ENCODE assay signal across 8 cellular contexts in genomic region chr17:17959520-17960361, GRCh38. TPM values are rescaled to one million over a fixed set of nuclear protein-coding genes. Genes with fewer than 3 reads are reported as not detected.
DNase-seq lines count a peak whose midpoint lies in the region; ATAC-seq and TF ChIP-seq lines count a peak whose summit lies in the region.

No MANE protein-coding gene starts in this region.

- no peak overlapping the region for H3K4me3 ChIP-seq in HEK293 (ENCODE audit: low read depth, low read length)
- peak overlapping the region in 1 of 2 donors; percentile 7 for H3K4me3 ChIP-seq in right atrium auricular region

- H3K4me1 Mint-ChIP-seq in activated CD8-positive, alpha-beta T cell treated with anti-CD3 and anti-CD28 coated beads, Interleukin-2, amount 10 ng/mL, durations not matched to agents 7 days and 5 days (ENCODE audit: low read depth): peaks cover 67% of the 10 kb centered on the region

- no peaks in the 10 kb centered on the region for H3K27me3 Mint-ChIP-seq in activated CD8-positive, alpha-beta T cell treated with anti-CD3 and anti-CD28 coated beads, Interleukin-2, amount 10 ng/mL, durations not matched to agents 7 days and 5 days (ENCODE audit: low read depth)

- CTCF ChIA-PET in HEK293 (lab: Yijun Ruan, JAX): interaction anchor here (0.6 to 2.5 kb wide), 7 partner anchors 13 to 228 kb away, joined by 3 to 11 read pairs (median 4); partner anchors contain the start of genes DRC3 and TOM1L2
- CTCF ChIA-PET in activated CD8-positive, alpha-beta T cell treated with anti-CD3 and anti-CD28 coated beads, Interleukin-2, amount 10 ng/mL, durations not matched to agents 7 days and 5 days (lab: Charles Lee): interaction anchor here (0.7 to 1.6 kb wide), 8 partner anchors 10 to 110 kb away, joined by 3 to 6 read pairs (median 4); partner anchors contain the start of genes DRC3 and TOM1L2

- H3K36me3 ChIP-seq in HEK293 (ENCODE audit: control insufficient read depth in 2 of 2, insufficient read depth in 1 of 2, low read length in 2 of 2) (peaks cover 0 to 2% of the 10 kb centered on the region in 2 experiments; a peak in 2 of 3 replicates), right atrium auricular region (no peaks in the 10 kb centered on the region)

- peak overlapping the region; percentile 98 for H3K27ac Mint-ChIP-seq in activated CD8-positive, alpha-beta T cell treated with anti-CD3 and anti-CD28 coated beads, Interleukin-2, amount 10 ng/mL, durations not matched to agents 7 days and 5 days

- H3K36me3 Mint-ChIP-seq in activated CD8-positive, alpha-beta T cell treated with anti-CD3 and anti-CD28 coated beads, Interleukin-2, amount 10 ng/mL, durations not matched to agents 7 days and 5 days (ENCODE audit: low read depth): peaks cover 27% of the 10 kb centered on the region

- in situ Hi-C loops in G401 (cut with HindIII; ENCODE audit: low sequenced_read_pairs): no loop called here

- H3K27ac ChIP-seq in HEK293 (ENCODE audit: extremely low read depth, low read depth, low read length) (peak overlapping the region; percentile 81), right atrium auricular region (peak overlapping the region; percentile 54 to 70)

- no peaks in the 10 kb centered on the region for H3K9me3 ChIP-seq in HEK293 (ENCODE audit: control insufficient read depth, insufficient read depth, low read depth, low read length)
- no peaks in the 10 kb centered on the region for H3K9me3 ChIP-seq in right atrium auricular region

- H3K4me1 ChIP-seq in HEK293 (ENCODE audit: control insufficient read depth, insufficient read depth, low read length) (peaks cover 32% of the 10 kb centered on the region), right atrium auricular region (peaks cover 0 to 58% of the 10 kb centered on the region in 2 donors)

- peak overlapping the region; percentile 75 for H3K4me3 Mint-ChIP-seq in activated CD8-positive, alpha-beta T cell treated with anti-CD3 and anti-CD28 coated beads, Interleukin-2, amount 10 ng/mL, durations not matched to agents 7 days and 5 days

- peaks cover 3% of the 10 kb centered on the region for H3K9me3 Mint-ChIP-seq in activated CD8-positive, alpha-beta T cell treated with anti-CD3 and anti-CD28 coated beads, Interleukin-2, amount 10 ng/mL, durations not matched to agents 7 days and 5 days (ENCODE audit: insufficient read depth)

- POLR2A ChIA-PET in HEK293 (lab: Yijun Ruan, JAX): interaction anchor here (1.0 to 2.0 kb wide), 2 partner anchors 13 to 24 kb away, joined by 3 to 16 read pairs; partner anchors contain the start of genes DRC3 and TOM1L2
- POLR2A ChIA-PET in activated CD8-positive, alpha-beta T cell treated with anti-CD3 and anti-CD28 coated beads, Interleukin-2, amount 10 ng/mL, durations not matched to agents 7 days and 5 days (lab: Charles Lee): interaction anchor here (0.7 to 1.6 kb wide), 9 partner anchors 9 to 169 kb away, joined by 3 to 9 read pairs (median 3); partner anchors contain the start of genes DRC3 and TOM1L2

- ATAC-seq in activated CD8-positive, alpha-beta T cell treated with anti-CD3 and anti-CD28 coated beads, Interleukin-2, amount 10 ng/mL, durations not matched to agents 7 days and 5 days: peak; percentile 76
- ATAC-seq in GM18858 (IDR thresholded peaks at IDR 0.05; ENCODE audit: unreplicated experiment) (no peak), GM19455 (IDR thresholded peaks at IDR 0.05; ENCODE audit: unreplicated experiment) (no peak)

- TF ChIP-seq CTCF in HEK293 (tag by site-specific recombination; IDR thresholded peaks at IDR 0.05): no peak
- no peak for TF ChIP-seq CTCF in right atrium auricular region (IDR thresholded peaks at IDR 0.05)

- DNase-seq in G401 (ENCODE audit: low spot score) (peak; percentile 24), right atrium auricular region (ENCODE audit: low spot score) (no peak), NCI-H2029 (lab: John Stamatoyannopoulos, UW) (no peak)
- peak; percentile 48 for DNase-seq in activated CD8-positive, alpha-beta T cell treated with anti-CD3 and anti-CD28 coated beads, Interleukin-2, amount 10 ng/mL, durations not matched to agents 7 days and 5 days
- DNase-seq in stimulated activated CD8-positive, alpha-beta memory T cell treated with anti-CD3 and anti-CD28 coated beads, Interleukin-4, amount 100 ng/mL, for 48 hours: peak; percentile 61

- no peaks in the 10 kb centered on the region for H3K27me3 ChIP-seq in right atrium auricular region

TF ChIP-seq in HEK293, 187 proteins besides CTCF, POLR2A, EP300 and RAD21:
- TF ChIP-seq ZBTB20 (tag by site-specific recombination; IDR thresholded peaks at IDR 0.05) (peak; percentile 58; the same call in 1 of the 2 replicates), SCRT1 (tag by site-specific recombination; IDR thresholded peaks at IDR 0.05; ENCODE audit: borderline replicate concordance) (no peak), ZBTB17 (tag by site-specific recombination; IDR thresholded peaks at IDR 0.05) (peak; percentile 64), PRDM6 (tag by site-specific recombination; IDR thresholded peaks at IDR 0.05) (peak; percentile 77), ZBTB48 (tag by site-specific recombination; IDR thresholded peaks at IDR 0.05) (no peak), PRDM1 (tag by site-specific recombination; IDR thresholded peaks at IDR 0.05) (peak; percentile 23; the same call in 1 of the 2 replicates), ZNF561 (tag by site-specific recombination; IDR thresholded peaks at IDR 0.05; ENCODE audit: borderline replicate concordance) (0 out of 2 replicates have a peak, but pooled peaks have one; percentile 32)

RNA-seq across cellular contexts. Expression of gene TOM1L2, which starts 12.5 kb away (rescaled TPM):
- 57.1 and 77.1 TPM in 2 replicates for total RNA-seq in G401 (2014; rRNA removed; shearing (Covaris generic))
- total RNA-seq in activated CD8-positive, alpha-beta T cell treated with anti-CD3 and anti-CD28 coated beads, Interleukin-2, amount 10 ng/mL, durations not matched to agents 7 days and 5 days: 10 to 100 TPM; 22.1 to 25.0 TPM
- 100 to 1,000 TPM; 186 to 347 TPM for total RNA-seq in right atrium auricular region

RNA-seq across cellular contexts. Expression of gene DRC3, which starts 12.9 kb away (rescaled TPM):
- total RNA-seq in G401 (2014; rRNA removed; shearing (Covaris generic)): 0.31 and 1.0 TPM in 2 replicates
- under 1 TPM; 0.70 to 0.95 TPM for total RNA-seq in activated CD8-positive, alpha-beta T cell treated with anti-CD3 and anti-CD28 coated beads, Interleukin-2, amount 10 ng/mL, durations not matched to agents 7 days and 5 days
- total RNA-seq in right atrium auricular region: 1 to 10 TPM in 1 of 2 donors, under 1 TPM in 1; 0.94 to 1.7 TPM

Comparison
In these comparisons a context has a peak if more than half of its experiments do, and no peak if none do; other contexts are left out.
1. DNase-seq: peak in G401 (single experiment), activated CD8-positive, alpha-beta T cell treated with anti-CD3 and anti-CD28 coated beads, Interleukin-2, amount 10 ng/mL, durations not matched to agents 7 days and 5 days (single experiment) and stimulated activated CD8-positive, alpha-beta memory T cell treated with anti-CD3 and anti-CD28 coated beads, Interleukin-4, amount 100 ng/mL, for 48 hours (single experiment); none in right atrium auricular region (single experiment) and NCI-H2029 (single experiment).